In genomic region chr11:46363455-46363920, GRCh38 we compare ENCODE assay signal across 1 cellular context.
A peak's percentile ranks its signal among the peaks of the same experiment; 100 is the strongest.
TF ChIP-seq lines count a peak whose summit lies in the region.

No MANE protein-coding gene starts in this region.

TF ChIP-seq in HepG2, 621 proteins besides CTCF, POLR2A, EP300 and RAD21:
- TF ChIP-seq ZBTB33 (CRISPR knock-in tag; IDR thresholded peaks at IDR 0.05) (peak; percentile 78), TEAD3 (CRISPR knock-in tag; optimal IDR thresholded peaks at IDR 0.05; ENCODE audit: borderline replicate concordance) (no peak), ZNF296 (CRISPR knock-in tag; conservative IDR thresholded peaks at IDR 0.05) (no peak), AHDC1 (CRISPR knock-in tag; IDR thresholded peaks at IDR 0.05; ENCODE audit: borderline replicate concordance) (no peak), ZNF850 (CRISPR knock-in tag; conservative IDR thresholded peaks at IDR 0.05) (no peak), AGO2 (optimal IDR thresholded peaks at IDR 0.05; ENCODE audit: low read depth, low read length) (peak; percentile 66)
- TF ChIP-seq, protein P1, sequence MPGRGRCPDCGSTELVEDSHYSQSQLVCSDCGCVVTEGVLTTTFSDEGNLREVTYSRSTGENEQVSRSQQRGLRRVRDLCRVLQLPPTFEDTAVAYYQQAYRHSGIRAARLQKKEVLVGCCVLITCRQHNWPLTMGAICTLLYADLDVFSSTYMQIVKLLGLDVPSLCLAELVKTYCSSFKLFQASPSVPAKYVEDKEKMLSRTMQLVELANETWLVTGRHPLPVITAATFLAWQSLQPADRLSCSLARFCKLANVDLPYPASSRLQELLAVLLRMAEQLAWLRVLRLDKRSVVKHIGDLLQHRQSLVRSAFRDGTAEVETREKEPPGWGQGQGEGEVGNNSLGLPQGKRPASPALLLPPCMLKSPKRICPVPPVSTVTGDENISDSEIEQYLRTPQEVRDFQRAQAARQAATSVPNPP (CRISPR knock-in tag; IDR thresholded peaks at IDR 0.05) = no peak
- TF ChIP-seq, protein P2, sequence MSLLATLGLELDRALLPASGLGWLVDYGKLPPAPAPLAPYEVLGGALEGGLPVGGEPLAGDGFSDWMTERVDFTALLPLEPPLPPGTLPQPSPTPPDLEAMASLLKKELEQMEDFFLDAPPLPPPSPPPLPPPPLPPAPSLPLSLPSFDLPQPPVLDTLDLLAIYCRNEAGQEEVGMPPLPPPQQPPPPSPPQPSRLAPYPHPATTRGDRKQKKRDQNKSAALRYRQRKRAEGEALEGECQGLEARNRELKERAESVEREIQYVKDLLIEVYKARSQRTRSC (CRISPR knock-in tag; IDR thresholded peaks at IDR 0.05; ENCODE audit: low read depth) = no peak
